In the genomic region with DNA sequence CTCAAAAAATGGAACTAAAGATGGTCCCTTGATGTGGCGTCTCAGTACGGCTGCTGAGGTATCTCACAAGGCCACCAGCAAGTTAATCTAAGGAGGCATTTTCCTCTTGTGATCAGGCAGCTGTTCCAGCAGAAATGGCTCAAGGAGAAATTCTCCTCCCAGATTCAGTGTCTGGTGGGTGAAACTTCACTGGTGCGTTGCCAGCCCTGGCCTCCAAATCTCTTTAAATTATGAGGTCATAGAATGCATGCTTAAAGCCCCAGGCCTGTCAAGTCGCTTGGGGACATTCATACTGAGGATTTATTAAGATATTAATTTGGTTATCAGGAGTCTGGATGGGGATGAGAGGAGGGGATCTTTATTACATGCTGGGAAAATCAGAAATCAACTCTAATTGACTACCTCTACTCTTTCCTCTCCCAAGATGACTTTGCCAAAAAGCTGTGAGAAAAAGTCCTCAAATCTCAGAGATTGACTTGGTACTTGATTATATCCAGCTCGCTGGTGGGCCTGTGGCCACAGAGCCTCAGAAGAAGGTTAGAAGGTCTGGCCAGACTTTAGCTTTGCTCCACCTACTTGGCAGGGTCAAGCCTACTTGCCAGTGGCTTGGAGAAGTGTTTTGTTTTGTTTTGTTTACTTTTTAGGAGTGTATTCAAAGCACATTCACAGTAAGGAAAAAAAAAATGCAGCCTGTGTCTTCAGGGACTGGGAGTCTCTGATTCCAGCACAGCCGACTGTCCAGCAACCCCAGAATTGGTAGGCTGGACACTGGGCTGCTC, we compare ENCODE assay signal across 1 cellular context.
TF ChIP-seq lines count a peak whose summit lies in the region.

No MANE protein-coding gene starts in this region.

TF ChIP-seq in IMR-90, 13 proteins besides CTCF, POLR2A, EP300 and RAD21 (continued from another document):
- TF ChIP-seq, protein P1, sequence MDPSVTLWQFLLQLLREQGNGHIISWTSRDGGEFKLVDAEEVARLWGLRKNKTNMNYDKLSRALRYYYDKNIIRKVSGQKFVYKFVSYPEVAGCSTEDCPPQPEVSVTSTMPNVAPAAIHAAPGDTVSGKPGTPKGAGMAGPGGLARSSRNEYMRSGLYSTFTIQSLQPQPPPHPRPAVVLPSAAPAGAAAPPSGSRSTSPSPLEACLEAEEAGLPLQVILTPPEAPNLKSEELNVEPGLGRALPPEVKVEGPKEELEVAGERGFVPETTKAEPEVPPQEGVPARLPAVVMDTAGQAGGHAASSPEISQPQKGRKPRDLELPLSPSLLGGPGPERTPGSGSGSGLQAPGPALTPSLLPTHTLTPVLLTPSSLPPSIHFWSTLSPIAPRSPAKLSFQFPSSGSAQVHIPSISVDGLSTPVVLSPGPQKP (IDR thresholded peaks at IDR 0.05; ENCODE audit: borderline replicate concordance, low read depth, low read length), result no peak
- TF ChIP-seq MAFK (IDR thresholded peaks at IDR 0.05; ENCODE audit: low read depth, low read length) (no peak), RCOR1 (IDR thresholded peaks at IDR 0.05; ENCODE audit: insufficient replicate concordance, low read length) (no peak), CEBPB (IDR thresholded peaks at IDR 0.05; ENCODE audit: low read depth, low read length) (no peak), RFX5 (IDR thresholded peaks at IDR 0.05; ENCODE audit: low read depth, low read length) (no peak), SMC3 (IDR thresholded peaks at IDR 0.05; ENCODE audit: low read depth, low read length) (no peak), MAZ (IDR thresholded peaks at IDR 0.05; ENCODE audit: borderline replicate concordance, low read depth, low read length) (no peak)
- TF ChIP-seq, protein P2, sequence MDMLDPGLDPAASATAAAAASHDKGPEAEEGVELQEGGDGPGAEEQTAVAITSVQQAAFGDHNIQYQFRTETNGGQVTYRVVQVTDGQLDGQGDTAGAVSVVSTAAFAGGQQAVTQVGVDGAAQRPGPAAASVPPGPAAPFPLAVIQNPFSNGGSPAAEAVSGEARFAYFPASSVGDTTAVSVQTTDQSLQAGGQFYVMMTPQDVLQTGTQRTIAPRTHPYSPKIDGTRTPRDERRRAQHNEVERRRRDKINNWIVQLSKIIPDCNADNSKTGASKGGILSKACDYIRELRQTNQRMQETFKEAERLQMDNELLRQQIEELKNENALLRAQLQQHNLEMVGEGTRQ (IDR thresholded peaks at IDR 0.05; ENCODE audit: low read depth, low read length), result no peak
